ENCODE assay signal across 18 cellular contexts in genomic region chr19:11012507-11012906, GRCh38. TPM values are rescaled to one million over a fixed set of nuclear protein-coding genes. Genes with fewer than 3 reads are reported as not detected.
DNase-seq lines count a peak whose midpoint lies in the region; ATAC-seq, FAIRE-seq and TF ChIP-seq lines count a peak whose summit lies in the region.
"Had no signal": no experiment of that assay in that cellular context is flagged by ENCODE, and none has a peak within 500 bp of the region (broad histone marks: within the 10 kb centered on the region; RNA-seq: fewer than 3 reads in every experiment).

No MANE protein-coding gene starts in this region.

- no peak overlapping the region for H3K9ac ChIP-seq in H9 (ENCODE audit: extremely low read depth, insufficient read length, low read length)
- no peak overlapping the region for H3K9ac ChIP-seq in GM12878 (ENCODE audit: control insufficient read depth, insufficient read depth, low read length)
- no peak overlapping the region for H3K9ac ChIP-seq in endodermal cell (ENCODE audit: extremely low read depth, low read length, poor library complexity, severe bottlenecking)

- H3K4me2 ChIP-seq in H9 (ENCODE audit: insufficient read depth, insufficient read length, low read length) (no peak overlapping the region), GM12878 (ENCODE audit: control insufficient read depth, insufficient read depth) (no peak overlapping the region)

- no peak overlapping the region for H2BK20ac ChIP-seq in H9 (ENCODE audit: low read depth, low read length, poor library complexity, severe bottlenecking)

- DNase-seq in H9 (no peak), HTR-8/SVneo (ENCODE audit: insufficient read length, low spot score) (no peak), GM12878 (ENCODE audit: low read depth, low spot score) (no peak), endodermal cell (no peak), left ventricle myocardium inferior (no peak)
- DNase-seq in CD4-positive, alpha-beta memory T cell = no peak
- DNase-seq: ACHN; BE2C; C1 segment of cervical spinal cord; Caco-2; CD4-positive, CD25-positive, alpha-beta regulatory T cell; GOT3 had no signal

- H3K79me2 ChIP-seq in H9 (ENCODE audit: insufficient read depth, low read length) (no peaks in the 10 kb centered on the region), GM12878 (ENCODE audit: control insufficient read depth, insufficient read depth, low read length) (no peaks in the 10 kb centered on the region)

- H3K23me2 ChIP-seq in H9 (ENCODE audit: insufficient read length, low read depth, low read length, poor library complexity, severe bottlenecking) = no peaks in the 10 kb centered on the region

- no peaks in the 10 kb centered on the region for H3K9me3 Mint-ChIP-seq in H9
- H3K9me3 Mint-ChIP-seq in endodermal cell = no peaks in the 10 kb centered on the region
- H3K9me3 Mint-ChIP-seq in CD4-positive, alpha-beta memory T cell = no peaks in the 10 kb centered on the region
- H3K9me3 Mint-ChIP-seq: CD4-positive, CD25-positive, alpha-beta regulatory T cell had no signal

- no peak overlapping the region for H4K91ac ChIP-seq in H9 (ENCODE audit: insufficient read length, low read depth, low read length)

- POLR2A ChIA-PET in GM12878 (lab: Charles Lee) = no interaction called here
- POLR2A ChIA-PET in CD4-positive, alpha-beta memory T cell (lab: Charles Lee; ENCODE audit: partially characterized antibody) = no interaction called here

- H2AK5ac ChIP-seq in H9 (ENCODE audit: insufficient read length, low read length) = no peak overlapping the region

- H3K36me3 ChIP-seq in GM12878 (ENCODE audit: control insufficient read depth in 2 of 2, insufficient read depth in 2 of 2, low read length in 1 of 2) (peaks cover 34 to 42% of the 10 kb centered on the region in 2 experiments), endodermal cell (ENCODE audit: control insufficient read depth, insufficient read depth, low read length) (peaks cover 88% of the 10 kb centered on the region), left ventricle myocardium inferior (peaks cover 97% of the 10 kb centered on the region)
- peaks cover 67% of the 10 kb centered on the region for H3K36me3 ChIP-seq in CD4-positive, alpha-beta memory T cell (ENCODE audit: insufficient read depth, low read length)

- no peak overlapping the region for H2BK12ac ChIP-seq in H9 (ENCODE audit: insufficient read length, low read depth, low read length)

- TF ChIP-seq CTCF in H9 (conservative IDR thresholded peaks at IDR 0.05) (no peak), GM12878 (IDR thresholded peaks at IDR 0.05 in 2 of 3, conservative IDR thresholded peaks at IDR 0.05 in 1 of 3; ENCODE audit: control insufficient read depth in 2 of 3, extremely low read depth in 1 of 3, insufficient read depth in 1 of 3, low read depth in 3 of 3, low read length in 3 of 3) (no peak), endodermal cell (conservative IDR thresholded peaks at IDR 0.05) (no peak), left ventricle myocardium inferior (IDR thresholded peaks at IDR 0.05; ENCODE audit: borderline replicate concordance) (no peak)

- in situ Hi-C loops in GM12878 (cut with MboI) = no loop called here

- H3K56ac ChIP-seq in H9 (ENCODE audit: insufficient read length, low read depth, low read length) = no peak overlapping the region

- H3K23ac ChIP-seq in H9 (ENCODE audit: insufficient read length, low read depth, low read length) = no peak overlapping the region

- FAIRE-seq in HTR-8/SVneo (lab: Jason Lieb, UNC) (peak; percentile 90), GM12878 (lab: Jason Lieb, UNC) (no peak)
- FAIRE-seq: A204.1, D721Med, G401.6 had no signal

- H3K4me3 ChIP-seq in GM12878 = no peak overlapping the region
- no peak overlapping the region for H3K4me3 ChIP-seq in endodermal cell (ENCODE audit: low read length)
- H3K4me3 ChIP-seq in CD4-positive, alpha-beta memory T cell (ENCODE audit: low read length in 2 of 2) = no peak overlapping the region
- H3K4me3 ChIP-seq in left ventricle myocardium inferior = no peak overlapping the region
- H3K4me3 ChIP-seq: HAP-1 had no signal

- SMC1A ChIA-PET in GM12878 (lab: Charles Lee; ENCODE audit: uncharacterized antibody, unreplicated experiment) = interaction anchor here (1.1 kb wide), 1 partner anchor 71 kb away, joined by 5 read pairs; no protein-coding TSS in a partner anchor

- H3K9me3 ChIP-seq in H9 (ENCODE audit: control insufficient read depth, low read depth, low read length) (no peaks in the 10 kb centered on the region), GM12878 (replicated peaks; ENCODE audit: control insufficient read depth, insufficient read depth, low read length) (no peaks in the 10 kb centered on the region), endodermal cell (ENCODE audit: control insufficient read depth, low read length) (no peaks in the 10 kb centered on the region), left ventricle myocardium inferior (replicated peaks) (no peaks in the 10 kb centered on the region)
- H3K9me3 ChIP-seq in CD4-positive, alpha-beta memory T cell (ENCODE audit: control insufficient read depth in 1 of 2, low read length in 2 of 2) = no peaks in the 10 kb centered on the region
- H3K9me3 ChIP-seq: BE2C, Caco-2, HAP-1 had no signal

- H4K5ac ChIP-seq in H9 (ENCODE audit: insufficient read length, low read depth, low read length) = no peak overlapping the region

- H3K79me1 ChIP-seq in H9 (ENCODE audit: insufficient read depth, low read depth, low read length, poor library complexity, severe bottlenecking) = no peaks in the 10 kb centered on the region

- no peak overlapping the region for H3K4ac ChIP-seq in H9 (ENCODE audit: low read depth, low read length)

- ATAC-seq in GM12878 (no peak), HG03039 (IDR thresholded peaks at IDR 0.05; ENCODE audit: unreplicated experiment) (no peak), GM18505 (IDR thresholded peaks at IDR 0.05; ENCODE audit: unreplicated experiment) (no peak)

- no peak for TF ChIP-seq EP300 in GM12878 (IDR thresholded peaks at IDR 0.05; ENCODE audit: borderline replicate concordance in 1 of 2, control insufficient read depth in 1 of 2, low read depth in 2 of 2, low read length in 2 of 2)

- RAD21 ChIA-PET in GM12878 (lab: Charles Lee; ENCODE audit: unreplicated experiment) = no interaction called here

- CTCF ChIA-PET in GM12878 (lab: Yijun Ruan, JAX) = interaction anchor here (0.6 to 3.5 kb wide), 4 partner anchors 23 to 76 kb away, joined by 3 to 20 read pairs (median 14); no protein-coding TSS in a partner anchor
- CTCF ChIA-PET in CD4-positive, alpha-beta memory T cell (lab: Charles Lee; ENCODE audit: partially characterized antibody) = interaction anchor here (1.7 kb wide), 1 partner anchor 70 kb away, joined by 5 read pairs; no protein-coding TSS in a partner anchor

- peaks cover 1% of the 10 kb centered on the region; the same call in 1 of the 2 replicates for H3K27me3 Mint-ChIP-seq in H9 (ENCODE audit: low read depth)
- no peaks in the 10 kb centered on the region for H3K27me3 Mint-ChIP-seq in endodermal cell (ENCODE audit: insufficient read depth)
- H3K27me3 Mint-ChIP-seq in CD4-positive, alpha-beta memory T cell = no peaks in the 10 kb centered on the region
- H3K27me3 Mint-ChIP-seq: CD4-positive, CD25-positive, alpha-beta regulatory T cell had no signal

- intact Hi-C loops in GM12878 (cut with micrococcal nuclease; ENCODE audit: unreplicated experiment) (no loop called here), left ventricle myocardium inferior (cut with micrococcal nuclease) (no loop called here)
- intact Hi-C loops in CD4-positive, alpha-beta memory T cell (cut with micrococcal nuclease) = no loop called here

- H3K14ac ChIP-seq in H9 (ENCODE audit: insufficient read depth, low read length) = no peak overlapping the region

- TSS peak; percentile 27 for BruUV-seq in GM12878 (replicated peaks; lab: Mats Ljungman, UMichigan)

- TF ChIP-seq POLR2A in GM12878 (IDR thresholded peaks at IDR 0.05; ENCODE audit: low read depth, low read length) = no peak
- TF ChIP-seq POLR2A in GM18505 (IDR thresholded peaks at IDR 0.05; ENCODE audit: borderline replicate concordance, extremely low read depth, insufficient read depth, insufficient read length) = no peak

- no peak overlapping the region for H4K8ac ChIP-seq in H9 (replicated peaks; ENCODE audit: insufficient read length, low read depth, low read length)

- no peak overlapping the region for H2BK120ac ChIP-seq in H9 (ENCODE audit: low read depth, low read length, poor library complexity, severe bottlenecking)

- H3K18ac ChIP-seq in H9 (ENCODE audit: insufficient read length, low read depth, low read length) = no peak overlapping the region

- no CpG with 5 or more reads among the region's 12 CpGs for WGBS in H9 (ENCODE audit: extremely low coverage, insufficient read length, low lambda C conversion rate)
- 89% methylated on average over 12 of the region's 12 CpGs for WGBS in GM12878 (ENCODE audit: insufficient coverage, insufficient replicate concordance, low lambda C conversion rate, missing lambda C conversion rate)
- 94 to 96% methylated on average over 12 of the region's 12 CpGs for WGBS in endodermal cell (ENCODE audit: insufficient coverage in 1 of 2, insufficient read length in 1 of 2), 2 experiments

- H3K36me3 Mint-ChIP-seq in H9 (ENCODE audit: insufficient read depth in 1 of 3, low read depth in 3 of 3) (peaks cover 55 to 95% (median 92%) of the 10 kb centered on the region in 3 experiments; a peak in 6 of 7 replicates), endodermal cell (ENCODE audit: low read depth) (peaks cover 89% of the 10 kb centered on the region)
- peaks cover 58 to 88% of the 10 kb centered on the region in 2 donors for H3K36me3 Mint-ChIP-seq in CD4-positive, alpha-beta memory T cell

- no peak overlapping the region for H2BK15ac ChIP-seq in H9 (ENCODE audit: low read depth, low read length)

- H3K4me1 ChIP-seq in H9 (ENCODE audit: insufficient read depth, low read length) (no peaks in the 10 kb centered on the region), GM12878 (ENCODE audit: control insufficient read depth, insufficient read depth, low read length) (no peaks in the 10 kb centered on the region), endodermal cell (ENCODE audit: control insufficient read depth, insufficient read depth, low read length) (no peaks in the 10 kb centered on the region), left ventricle myocardium inferior (no peaks in the 10 kb centered on the region)
- H3K4me1 ChIP-seq in CD4-positive, alpha-beta memory T cell (ENCODE audit: insufficient read depth, low read length) = no peaks in the 10 kb centered on the region
- H3K4me1 ChIP-seq: BE2C, Caco-2, HAP-1 had no signal

- H3K4me1 Mint-ChIP-seq in H9 (no peaks in the 10 kb centered on the region), endodermal cell (no peaks in the 10 kb centered on the region)
- H3K4me1 Mint-ChIP-seq in CD4-positive, alpha-beta memory T cell = no peaks in the 10 kb centered on the region

- no peak overlapping the region for H2AFZ ChIP-seq in H9 (ENCODE audit: low read length)
- H2AFZ ChIP-seq in GM12878 (ENCODE audit: control insufficient read depth, low read depth, low read length) = no peak overlapping the region

- H3K27ac ChIP-seq in H9 (ENCODE audit: insufficient read length, low read depth, low read length) (no peak overlapping the region), GM12878 (ENCODE audit: control insufficient read depth, insufficient read depth) (no peak overlapping the region), endodermal cell (ENCODE audit: low read depth, low read length) (no peak overlapping the region), left ventricle myocardium inferior (replicated peaks) (no peak overlapping the region)
- no peak overlapping the region for H3K27ac ChIP-seq in CD4-positive, alpha-beta memory T cell (ENCODE audit: low read depth, low read length)

- H4K20me1 ChIP-seq in H9 (ENCODE audit: control insufficient read depth, insufficient read depth, insufficient read length) (no peaks in the 10 kb centered on the region), GM12878 (ENCODE audit: control insufficient read depth, insufficient read depth) (no peaks in the 10 kb centered on the region)

- H3K4me3 Mint-ChIP-seq in H9 = no peak overlapping the region
- no peak overlapping the region for H3K4me3 Mint-ChIP-seq in endodermal cell
- H3K4me3 Mint-ChIP-seq in CD4-positive, alpha-beta memory T cell = no peak overlapping the region
- H3K4me3 Mint-ChIP-seq: CD4-positive, CD25-positive, alpha-beta regulatory T cell had no signal

- H3K27me3 ChIP-seq in H9 (ENCODE audit: insufficient read depth, low read length) = no peaks in the 10 kb centered on the region
- H3K27me3 ChIP-seq in GM12878 (replicated peaks in 1 of 2; ENCODE audit: control insufficient read depth in 2 of 2, insufficient read depth in 2 of 2, low read length in 1 of 2) = no peaks in the 10 kb centered on the region
- no peaks in the 10 kb centered on the region for H3K27me3 ChIP-seq in endodermal cell (ENCODE audit: control insufficient read depth, insufficient read depth, low read length, poor library complexity, severe bottlenecking)
- H3K27me3 ChIP-seq in CD4-positive, alpha-beta memory T cell (ENCODE audit: insufficient read depth, low read length) = no peaks in the 10 kb centered on the region
- H3K27me3 ChIP-seq in left ventricle myocardium inferior (ENCODE audit: low read depth) = no peaks in the 10 kb centered on the region
- H3K27me3 ChIP-seq: BE2C had no signal

- H3T11ph ChIP-seq in H9 (ENCODE audit: low read length) = no peak overlapping the region

- TF ChIP-seq RAD21 in GM12878 (IDR thresholded peaks at IDR 0.05; ENCODE audit: insufficient read depth, low read depth, low read length) = no peak

- H3K27ac Mint-ChIP-seq in H9 (peak overlapping the region in 2 of 3 experiments; percentile 5 to 82; a peak in 2 of 7 replicates), endodermal cell (peak overlapping the region; percentile 62)
- H3K27ac Mint-ChIP-seq in CD4-positive, alpha-beta memory T cell = peak overlapping the region in 1 of 7 donors; percentile 49
- H3K27ac Mint-ChIP-seq: CD4-positive, CD25-positive, alpha-beta regulatory T cell had no signal

- H2BK5ac ChIP-seq in H9 (ENCODE audit: insufficient read length, low read length) = no peak overlapping the region

RNA-seq across cellular contexts. Expression of gene SMARCA4, which starts 51.7 kb away (rescaled TPM):
- 245 and 261 TPM in 2 replicates for total RNA-seq in H9 (2021)
- 250 and 253 TPM in 2 replicates for total RNA-seq in GM12878 (2013; cell fraction: nucleolus; rRNA removed)
- 82.0 and 85.3 TPM in 2 replicates for total RNA-seq in GM12878 (2014; rRNA removed)
- 39.2 and 44.7 TPM in 2 replicates for total RNA-seq in GM12878 (2014; rRNA removed; fragmentation: Illumina TruSeq; extraction: Trizol)
- 153 and 175 TPM in 2 replicates for total RNA-seq in GM12878 (2021)
- polyA plus RNA-seq in GM12878 (2011; ENCODE audit: low read depth) = 38.9 TPM
- 25.2 and 32.1 TPM in 2 replicates for polyA plus RNA-seq in GM12878 (2011; rRNA removed)
- polyA plus RNA-seq in GM12878 (2011; cell fraction: cytosol; rRNA removed) = 55.8 and 68.4 TPM in 2 replicates
- 96.7 and 156 TPM in 2 replicates for polyA plus RNA-seq in GM12878 (2011; cell fraction: nucleus; rRNA removed)
- polyA plus RNA-seq in GM12878 (2012) = 82.5 and 85.4 TPM in 2 replicates
- 34.9 and 63.5 TPM in 2 replicates for polyA plus RNA-seq in GM12878 (2014; fragmentation: Illumina TruSeq; extraction: Trizol)
- polyA plus RNA-seq in GM12878 (2014; fragmentation: Nextera tagmentation; extraction: Ambion mirVana) = 10 to 100 TPM; 22.4 to 43.8 TPM
- 51.2 and 76.8 TPM in 2 replicates for polyA plus RNA-seq in GM12878 (2014; rRNA removed)
- polyA plus RNA-seq in GM12878 (2016; fragmentation: Nextera tagmentation; extraction: Ambion mirVana) = 100 to 1,000 TPM in 1 of 2 experiments, 10 to 100 TPM in 1; 88.6 to 102 TPM
- polyA minus RNA-seq in GM12878 (2011; rRNA and poly(A)+ RNA removed) = 106 and 126 TPM in 2 replicates
- 70.4 and 77.0 TPM in 2 replicates for polyA minus RNA-seq in GM12878 (2011; cell fraction: cytosol; rRNA and poly(A)+ RNA removed)
- 49.4 and 101 TPM in 2 replicates for polyA minus RNA-seq in GM12878 (2011; cell fraction: nucleus; rRNA and poly(A)+ RNA removed)
- total RNA-seq in endodermal cell = 100 to 1,000 TPM; 290 to 292 TPM
- 278 TPM for polyA plus RNA-seq in endodermal cell (2013, experiment 1 of 2)
- polyA plus RNA-seq in endodermal cell (2013, experiment 2 of 2) = 266 TPM
- 100 to 1,000 TPM in 1 of 2 experiments, 10 to 100 TPM in 1; 94.2 to 118 TPM for total RNA-seq in CD4-positive, alpha-beta memory T cell
- 10 to 100 TPM in 1 of 2 donors, 1 to 10 TPM in 1; 2.1 to 42.0 TPM for polyA plus RNA-seq in CD4-positive, alpha-beta memory T cell
- 38.8 TPM for total RNA-seq in left ventricle myocardium inferior
